In genomic region chr6:6861346-6861745, GRCh38 we compare ENCODE assay signal across 22 cellular contexts.
A peak's percentile ranks its signal among the peaks of the same experiment; 100 is the strongest.
DNase-seq lines count a peak whose midpoint lies in the region; ATAC-seq, FAIRE-seq and TF ChIP-seq lines count a peak whose summit lies in the region.
"Had no signal": no experiment of that assay in that cellular context is flagged by ENCODE, and none has a peak within 500 bp of the region (broad histone marks: within the 10 kb centered on the region; RNA-seq: fewer than 3 reads in every experiment).

No MANE protein-coding gene starts in this region.

- POLR2A ChIA-PET in HepG2 (lab: Yijun Ruan, JAX): no interaction called here

- H3K36me3 ChIP-seq in HepG2 (replicated peaks in 1 of 2; ENCODE audit: control insufficient read depth in 1 of 2, insufficient read depth in 2 of 2, low read length in 2 of 2) (no peaks in the 10 kb centered on the region), small intestine (ENCODE audit: control insufficient read depth in 2 of 2, insufficient read depth in 2 of 2, low read length in 2 of 2) (no peaks in the 10 kb centered on the region), gastroesophageal sphincter (no peaks in the 10 kb centered on the region), upper lobe of left lung (no peaks in the 10 kb centered on the region), spleen (no peaks in the 10 kb centered on the region)
- H3K36me3 ChIP-seq: HAP-1 had no signal

- H3K4me3 Mint-ChIP-seq in dendritic cell treated with granulocyte-macrophage colony-stimulating factor and Interleukin-4, amounts not matched to agents 40 ng/mL and 50 ng/mL, for 4 days: no peak overlapping the region
- H3K4me3 Mint-ChIP-seq: CD14-positive monocyte; CD8-positive, alpha-beta T cell had no signal

- peaks cover 85% of the 10 kb centered on the region for H3K4me1 Mint-ChIP-seq in dendritic cell treated with granulocyte-macrophage colony-stimulating factor and Interleukin-4, amounts not matched to agents 40 ng/mL and 50 ng/mL, for 4 days (ENCODE audit: low read depth)

- TF ChIP-seq POLR2A in HepG2 (IDR thresholded peaks at IDR 0.05; ENCODE audit: insufficient read depth in 1 of 2, low read depth in 2 of 2, low read length in 2 of 2): no peak
- no peak for TF ChIP-seq POLR2A in gastroesophageal sphincter (IDR thresholded peaks at IDR 0.05)
- TF ChIP-seq POLR2A in upper lobe of left lung (IDR thresholded peaks at IDR 0.05): no peak
- TF ChIP-seq POLR2A in spleen (IDR thresholded peaks at IDR 0.05): no peak

- no peaks in the 10 kb centered on the region for H3K27me3 Mint-ChIP-seq in dendritic cell treated with granulocyte-macrophage colony-stimulating factor and Interleukin-4, amounts not matched to agents 40 ng/mL and 50 ng/mL, for 4 days

- H3K36me3 Mint-ChIP-seq in dendritic cell treated with granulocyte-macrophage colony-stimulating factor and Interleukin-4, amounts not matched to agents 40 ng/mL and 50 ng/mL, for 4 days (ENCODE audit: low read depth): no peaks in the 10 kb centered on the region
- H3K36me3 Mint-ChIP-seq: CD8-positive, alpha-beta T cell had no signal

- DNase-seq in SW480 (ENCODE audit: low spot score) (peak; percentile 13), HepG2 (ENCODE audit: low spot score) (peak; percentile 22), small intestine (peak; percentile 93), upper lobe of left lung (no peak), GM19238 (ENCODE audit: insufficient read length, low spot score) (no peak), spleen (no peak)
- DNase-seq: CD8-positive, alpha-beta T cell; COR-L47; DMS153; DMS79 treated with DMSO at 0.1 percent for 48 hours; EL; IMR-90 had no signal

- FAIRE-seq in HepG2 (lab: Jason Lieb, UNC) (peak; percentile 40), small intestine (lab: Jason Lieb, UNC) (no peak)
- FAIRE-seq: A549, D721Med, G401.6, GM12892, GM19239, H1 had no signal

- CTCF ChIA-PET in HepG2 (lab: Yijun Ruan, JAX; ENCODE audit: low intra/inter-chr PET ratio, low total read pairs): no interaction called here

- no peaks in the 10 kb centered on the region for H3K9me3 Mint-ChIP-seq in dendritic cell treated with granulocyte-macrophage colony-stimulating factor and Interleukin-4, amounts not matched to agents 40 ng/mL and 50 ng/mL, for 4 days
- H3K9me3 Mint-ChIP-seq: CD8-positive, alpha-beta T cell had no signal

- 8% methylated on average over 4 of the region's 4 CpGs for WGBS in HepG2 (ENCODE audit: low lambda C conversion rate)
- 15 to 65% (median 28%) methylated on average over 4 of the region's 4 CpGs for WGBS in small intestine, 3 donors
- WGBS in gastroesophageal sphincter (ENCODE audit: low coverage in 1 of 2), 2 donors: 63 to 81% methylated on average over 3 to 4 of the region's 4 CpGs
- 85 to 88% methylated on average over 4 of the region's 4 CpGs for WGBS in upper lobe of left lung, 2 donors
- 75 to 92% (median 84%) methylated on average over 4 of the region's 4 CpGs for WGBS in spleen, 5 donors

- no peak overlapping the region for H3K27ac ChIP-seq in HepG2 (ENCODE audit: extremely low read length, insufficient read depth, low read length)
- H3K27ac ChIP-seq in small intestine (ENCODE audit: low read depth in 1 of 2, low read length in 1 of 2): peak overlapping the region; percentile 76 to 77
- H3K27ac ChIP-seq in gastroesophageal sphincter: no peak overlapping the region
- no peak overlapping the region for H3K27ac ChIP-seq in upper lobe of left lung
- H3K27ac ChIP-seq in spleen: no peak overlapping the region
- H3K27ac ChIP-seq: A549 had no signal

- TF ChIP-seq CTCF in HepG2 (CRISPR knock-in tag; IDR thresholded peaks at IDR 0.05) (no peak), gastroesophageal sphincter (IDR thresholded peaks at IDR 0.05) (no peak), upper lobe of left lung (IDR thresholded peaks at IDR 0.05) (no peak), spleen (IDR thresholded peaks at IDR 0.05 in 8 of 11, conservative IDR thresholded peaks at IDR 0.05 in 3 of 11) (no peak)

- intact Hi-C loops in dendritic cell treated with granulocyte-macrophage colony-stimulating factor and Interleukin-4, amounts not matched to agents 40 ng/mL and 50 ng/mL, for 4 days (cut with micrococcal nuclease): loop anchor here (10.0 kb wide), 1 partner anchor 53 kb away; no protein-coding TSS in a partner anchor
- intact Hi-C loops in HepG2 (cut with micrococcal nuclease; ENCODE audit: unreplicated experiment): no loop called here
- intact Hi-C loops in spleen (cut with DNase I; ENCODE audit: low total_unique reads): no loop called here

- H3K9me3 ChIP-seq in HepG2 (ENCODE audit: low read length) (no peaks in the 10 kb centered on the region), small intestine (ENCODE audit: control insufficient read depth, low read depth) (no peaks in the 10 kb centered on the region), gastroesophageal sphincter (no peaks in the 10 kb centered on the region), upper lobe of left lung (no peaks in the 10 kb centered on the region), spleen (no peaks in the 10 kb centered on the region)
- H3K9me3 ChIP-seq: A549, HAP-1 had no signal

- H3K4me2 ChIP-seq in HepG2 (ENCODE audit: low read depth, low read length): no peak overlapping the region
- H3K4me2 ChIP-seq: A549 had no signal

- no peaks in the 10 kb centered on the region for H4K20me1 ChIP-seq in HepG2 (ENCODE audit: insufficient read depth, low read length)

- in situ Hi-C loops in HepG2 (cut with HindIII; ENCODE audit: extremely low pct_ligation_motif_present, low pct_unique_long_range_greater_than_20kb): no loop called here

- no peaks in the 10 kb centered on the region for H3K79me2 ChIP-seq in HepG2 (ENCODE audit: insufficient read depth, low read length)

- ATAC-seq in HepG2: peak; percentile 74
- ATAC-seq in gastroesophageal sphincter: no peak
- ATAC-seq in upper lobe of left lung (ENCODE audit: low FRiP score in 2 of 2): no peak
- ATAC-seq: A549; CD8-positive, alpha-beta T cell had no signal

- H2AFZ ChIP-seq in HepG2 (ENCODE audit: low read length): no peak overlapping the region

- no peak overlapping the region for H3K9ac ChIP-seq in HepG2 (ENCODE audit: insufficient read depth, low read depth, low read length)

- TF ChIP-seq RAD21 in HepG2 (CRISPR knock-in tag; IDR thresholded peaks at IDR 0.05): no peak

- no TSS peak for BruUV-seq in HepG2 (replicated peaks; lab: Mats Ljungman, UMichigan)

- H3K4me1 ChIP-seq in HepG2 (ENCODE audit: insufficient read depth, low read length) (peaks cover 5% of the 10 kb centered on the region; the same call in 1 of the 2 replicates), small intestine (ENCODE audit: control insufficient read depth in 2 of 2, insufficient read depth in 1 of 2, low read depth in 1 of 2, low read length in 1 of 2) (peaks cover 0 to 2% of the 10 kb centered on the region in 2 donors), gastroesophageal sphincter (peaks cover 0 to 13% (median 6%) of the 10 kb centered on the region in 3 donors), upper lobe of left lung (peaks cover 16 to 30% (median 20%) of the 10 kb centered on the region in 4 donors), spleen (peaks cover 9 to 40% (median 28%) of the 10 kb centered on the region in 6 donors)
- H3K4me1 ChIP-seq: HAP-1 had no signal

- H3K4me3 ChIP-seq in HepG2 (replicated peaks in 1 of 3; ENCODE audit: insufficient read depth in 1 of 3, low read depth in 2 of 3, low read length in 3 of 3) (no peak overlapping the region), small intestine (ENCODE audit: low read depth in 1 of 2, low read length in 2 of 2) (no peak overlapping the region), gastroesophageal sphincter (no peak overlapping the region), upper lobe of left lung (no peak overlapping the region), spleen (no peak overlapping the region)
- H3K4me3 ChIP-seq: A549, HAP-1 had no signal

- H3K27me3 ChIP-seq in HepG2 (ENCODE audit: control insufficient read depth in 1 of 2, insufficient read depth in 2 of 2, low read length in 2 of 2): peaks cover 1 to 14% of the 10 kb centered on the region in 2 experiments; a peak in 1 of 5 replicates
- no peaks in the 10 kb centered on the region for H3K27me3 ChIP-seq in small intestine (ENCODE audit: control insufficient read depth in 2 of 2, insufficient read depth in 2 of 2, low read length in 2 of 2)
- peaks cover 5% of the 10 kb centered on the region for H3K27me3 ChIP-seq in gastroesophageal sphincter
- H3K27me3 ChIP-seq in upper lobe of left lung: no peaks in the 10 kb centered on the region
- no peaks in the 10 kb centered on the region for H3K27me3 ChIP-seq in spleen (replicated peaks in 1 of 7)

- peak overlapping the region; percentile 96 for H3K27ac Mint-ChIP-seq in dendritic cell treated with granulocyte-macrophage colony-stimulating factor and Interleukin-4, amounts not matched to agents 40 ng/mL and 50 ng/mL, for 4 days
- H3K27ac Mint-ChIP-seq: CD8-positive, alpha-beta T cell had no signal

- TF ChIP-seq EP300 in HepG2 (IDR thresholded peaks at IDR 0.05; ENCODE audit: low read depth in 2 of 2, low read length in 2 of 2) (no peak), HepG2 (CRISPR knock-in tag; IDR thresholded peaks at IDR 0.05; ENCODE audit: borderline replicate concordance) (no peak), gastroesophageal sphincter (IDR thresholded peaks at IDR 0.05) (no peak), upper lobe of left lung (IDR thresholded peaks at IDR 0.05) (no peak)

TF ChIP-seq in HepG2, 621 proteins besides CTCF, POLR2A, EP300 and RAD21:
- TF ChIP-seq ZNF629 (CRISPR knock-in tag; conservative IDR thresholded peaks at IDR 0.05): no peak
- no peak for TF ChIP-seq FOXK1 (CRISPR knock-in tag; IDR thresholded peaks at IDR 0.05; ENCODE audit: borderline replicate concordance, low read depth)
- TF ChIP-seq ZSCAN5A (CRISPR knock-in tag; IDR thresholded peaks at IDR 0.05; ENCODE audit: borderline replicate concordance): no peak
- TF ChIP-seq FOSL2 (CRISPR knock-in tag; IDR thresholded peaks at IDR 0.05): peak; percentile 44; the same call in 1 of the 2 replicates
- no peak for TF ChIP-seq ZNF224 (CRISPR knock-in tag; IDR thresholded peaks at IDR 0.05)
- no peak for TF ChIP-seq ZNF17 (CRISPR knock-in tag; IDR thresholded peaks at IDR 0.05)
- no peak for TF ChIP-seq ZBTB3 (CRISPR knock-in tag; IDR thresholded peaks at IDR 0.05; ENCODE audit: borderline replicate concordance, low read depth)
- TF ChIP-seq HNF4A (CRISPR knock-in tag; IDR thresholded peaks at IDR 0.05): peak; percentile 54
- no peak for TF ChIP-seq ZSCAN12 (CRISPR knock-in tag; IDR thresholded peaks at IDR 0.05)
- TF ChIP-seq ZNF3 (CRISPR knock-in tag; IDR thresholded peaks at IDR 0.05): no peak

Comparison
In these comparisons a context has a peak if more than half of its experiments do, and no peak if none do; other contexts are left out.
1. DNase-seq: peak in SW480 (single experiment), HepG2 (single experiment) and small intestine (single experiment); none in upper lobe of left lung (0 of 2), GM19238 (single experiment) and spleen (single experiment).
2. H3K27ac ChIP-seq: peak in small intestine (2 of 2); none in HepG2 (single experiment), gastroesophageal sphincter (0 of 4), upper lobe of left lung (0 of 4) and spleen (0 of 8).